16 cellular contexts compared by ENCODE assay signal in the genomic region with DNA sequence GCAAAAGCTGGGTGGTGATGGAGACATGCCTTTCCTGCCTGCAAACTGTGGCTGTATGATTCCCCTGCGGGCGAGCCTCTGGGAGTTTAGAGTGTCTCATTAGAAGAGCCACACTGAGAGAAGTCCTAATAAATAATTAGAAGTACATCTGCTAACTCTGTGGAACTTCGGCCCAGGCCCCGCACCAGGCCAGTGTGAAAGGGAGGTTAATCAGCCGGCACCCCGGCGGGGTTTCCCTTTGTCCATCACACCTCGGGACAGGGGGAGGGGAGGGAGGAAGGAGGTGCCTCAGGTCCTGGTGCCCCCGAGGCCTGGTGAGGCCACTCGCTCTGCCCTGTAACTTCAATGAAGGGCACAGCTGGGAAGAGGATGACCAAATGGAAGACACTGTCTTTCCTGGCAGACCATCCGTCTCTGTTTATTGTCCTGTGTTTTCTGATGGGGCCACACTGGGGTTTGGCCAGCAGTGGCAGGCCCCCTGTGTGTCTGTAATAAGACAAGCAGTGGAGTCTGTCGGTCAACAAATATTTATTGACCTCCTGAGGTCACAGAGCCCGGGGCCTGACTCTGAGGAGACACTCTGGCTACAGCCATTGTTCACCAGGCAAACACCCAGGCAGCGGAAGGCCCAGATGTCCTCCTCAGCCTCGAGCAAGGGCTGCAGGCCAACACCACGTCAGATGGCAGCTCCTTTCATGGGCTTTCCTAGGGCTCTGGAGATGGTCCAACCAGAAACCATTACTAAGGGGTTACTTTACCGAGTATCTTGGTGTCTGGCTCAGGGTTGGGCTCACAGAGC.
DNase-seq lines count a peak whose midpoint lies in the region; ATAC-seq and TF ChIP-seq lines count a peak whose summit lies in the region.
"Had no signal": no experiment of that assay in that cellular context is flagged by ENCODE, and none has a peak within 500 bp of the region (broad histone marks: within the 10 kb centered on the region; RNA-seq: fewer than 3 reads in every experiment).

No MANE protein-coding gene starts in this region.

- no peaks in the 10 kb centered on the region for H3K27me3 ChIP-seq in Karpas-422 (ENCODE audit: low read length)
- H3K27me3 ChIP-seq: Peyer's patch, upper lobe of left lung had no signal

- peak; percentile 95 for DNase-seq in NCI-H1694 treated with DMSO at 0.1 percent for 48 hours (lab: John Stamatoyannopoulos, UW)
- DNase-seq in nephron progenitor cell: no peak
- DNase-seq in OCI-LY7 (ENCODE audit: low spot score): no peak
- DNase-seq in Karpas-422: no peak
- DNase-seq: dermis blood vessel endothelial cell; DMS153; Kasumi-1; naive thymus-derived CD4-positive, alpha-beta T cell; small intestine had no signal

- H3K4me1 ChIP-seq in OCI-LY7 (ENCODE audit: insufficient read depth, low read length, poor library complexity, severe bottlenecking): peaks cover 8% of the 10 kb centered on the region
- H3K4me1 ChIP-seq in Karpas-422 (ENCODE audit: low read length): no peaks in the 10 kb centered on the region
- H3K4me1 ChIP-seq: Peyer's patch, upper lobe of left lung had no signal

- TF ChIP-seq CTCF in 22Rv1 (IDR thresholded peaks at IDR 0.05) (no peak), nephron progenitor cell (IDR thresholded peaks at IDR 0.05) (no peak), OCI-LY7 (conservative IDR thresholded peaks at IDR 0.05; ENCODE audit: low read length) (no peak)

- H3K36me3 Mint-ChIP-seq in nephron progenitor cell (ENCODE audit: low read depth): no peaks in the 10 kb centered on the region
- H3K36me3 Mint-ChIP-seq: activated naive CD4-positive, alpha-beta T cell treated with anti-CD3 and anti-CD28 coated beads, Interleukin-2, amount 50 U/mL, for 24 hours; naive thymus-derived CD4-positive, alpha-beta T cell had no signal

- H3K27me3 Mint-ChIP-seq in nephron progenitor cell (ENCODE audit: low read depth, poor library complexity): peaks cover 7% of the 10 kb centered on the region
- H3K27me3 Mint-ChIP-seq: activated naive CD4-positive, alpha-beta T cell treated with anti-CD3 and anti-CD28 coated beads, Interleukin-2, amount 50 U/mL, for 24 hours; naive thymus-derived CD4-positive, alpha-beta T cell had no signal

- H2AFZ ChIP-seq in OCI-LY7 (ENCODE audit: low read length) (no peak overlapping the region), Karpas-422 (ENCODE audit: low read length) (no peak overlapping the region)

- no peaks in the 10 kb centered on the region for H4K20me1 ChIP-seq in OCI-LY7 (ENCODE audit: insufficient read depth, low read length)
- H4K20me1 ChIP-seq in Karpas-422 (ENCODE audit: insufficient read depth, low read depth, low read length): no peaks in the 10 kb centered on the region

- H3K4me3 Mint-ChIP-seq in nephron progenitor cell: no peak overlapping the region
- H3K4me3 Mint-ChIP-seq: activated naive CD4-positive, alpha-beta T cell treated with anti-CD3 and anti-CD28 coated beads, Interleukin-2, amount 50 U/mL, for 24 hours; naive thymus-derived CD4-positive, alpha-beta T cell had no signal

- no peak overlapping the region for H3K9ac ChIP-seq in Karpas-422 (ENCODE audit: low read length)

- no TSS peak for BruUV-seq in OCI-LY7 (replicated peaks; lab: Mats Ljungman, UMichigan)

- H3K4me1 Mint-ChIP-seq in nephron progenitor cell: peaks cover 65% of the 10 kb centered on the region

- no peaks in the 10 kb centered on the region for H3K79me2 ChIP-seq in OCI-LY7 (ENCODE audit: insufficient read depth, low read depth, low read length)
- no peaks in the 10 kb centered on the region for H3K79me2 ChIP-seq in Karpas-422 (ENCODE audit: low read length)

- H3K27ac ChIP-seq in 22Rv1: peak overlapping the region; percentile 62
- peak overlapping the region; percentile 93 for H3K27ac ChIP-seq in cingulate gyrus (ENCODE audit: low read depth, low read length)
- no peak overlapping the region for H3K27ac ChIP-seq in OCI-LY7 (ENCODE audit: low read depth, low read length, poor library complexity, severe bottlenecking)
- H3K27ac ChIP-seq in Karpas-422 (ENCODE audit: low read length): no peak overlapping the region
- H3K27ac ChIP-seq: Peyer's patch, upper lobe of left lung had no signal

- peak overlapping the region; percentile 90 for H3K27ac Mint-ChIP-seq in nephron progenitor cell
- H3K27ac Mint-ChIP-seq: activated naive CD4-positive, alpha-beta T cell treated with anti-CD3 and anti-CD28 coated beads, Interleukin-2, amount 50 U/mL, for 24 hours had no signal

- H3K9me3 ChIP-seq in OCI-LY7 (ENCODE audit: low read length) (no peaks in the 10 kb centered on the region), Karpas-422 (ENCODE audit: low read length) (no peaks in the 10 kb centered on the region)
- H3K9me3 ChIP-seq: Peyer's patch, upper lobe of left lung had no signal

- no peaks in the 10 kb centered on the region for H3K9me2 ChIP-seq in OCI-LY7 (ENCODE audit: insufficient read depth, low read length)
- no peaks in the 10 kb centered on the region for H3K9me2 ChIP-seq in Karpas-422 (replicated peaks; ENCODE audit: insufficient read depth, low read length)

- H3K4me3 ChIP-seq in OCI-LY7 (ENCODE audit: low read depth, low read length, poor library complexity, severe bottlenecking) (no peak overlapping the region), Karpas-422 (ENCODE audit: low read length) (no peak overlapping the region)
- H3K4me3 ChIP-seq: Peyer's patch, upper lobe of left lung had no signal

- CTCF ChIA-PET in OCI-LY7 (lab: Charles Lee; ENCODE audit: unreplicated experiment): no interaction called here

- no peak overlapping the region for H3K4me2 ChIP-seq in OCI-LY7 (ENCODE audit: low read length)
- H3K4me2 ChIP-seq in Karpas-422 (ENCODE audit: low read depth, low read length, poor library complexity, severe bottlenecking): no peak overlapping the region

- intact Hi-C loops in OCI-LY7 (cut with micrococcal nuclease; ENCODE audit: unreplicated experiment): no loop called here

- ATAC-seq in GM18861 (IDR thresholded peaks at IDR 0.05; ENCODE audit: unreplicated experiment) (no peak), HG03280 (IDR thresholded peaks at IDR 0.05; ENCODE audit: unreplicated experiment) (no peak)
- ATAC-seq: naive thymus-derived CD4-positive, alpha-beta T cell had no signal

- POLR2A ChIA-PET in OCI-LY7 (lab: Charles Lee): interaction anchor here (0.7 kb wide), 1 partner anchor 1884 kb away, joined by 3 read pairs; no protein-coding TSS in a partner anchor

- H3K36me3 ChIP-seq in OCI-LY7 (ENCODE audit: insufficient read depth, low read length): no peaks in the 10 kb centered on the region
- H3K36me3 ChIP-seq in Karpas-422 (ENCODE audit: insufficient read depth, low read length): no peaks in the 10 kb centered on the region
- H3K36me3 ChIP-seq: Peyer's patch, upper lobe of left lung had no signal

- H3K9me3 Mint-ChIP-seq in nephron progenitor cell: no peaks in the 10 kb centered on the region
- H3K9me3 Mint-ChIP-seq: activated naive CD4-positive, alpha-beta T cell treated with anti-CD3 and anti-CD28 coated beads, Interleukin-2, amount 50 U/mL, for 24 hours; naive thymus-derived CD4-positive, alpha-beta T cell had no signal

Comparison
In these comparisons a context has a peak if more than half of its experiments do, and no peak if none do; other contexts are left out.
1. H3K27ac ChIP-seq: peak in 22Rv1 (single experiment) and cingulate gyrus (single experiment); none in OCI-LY7 (single experiment) and Karpas-422 (single experiment).